In the genomic region with DNA sequence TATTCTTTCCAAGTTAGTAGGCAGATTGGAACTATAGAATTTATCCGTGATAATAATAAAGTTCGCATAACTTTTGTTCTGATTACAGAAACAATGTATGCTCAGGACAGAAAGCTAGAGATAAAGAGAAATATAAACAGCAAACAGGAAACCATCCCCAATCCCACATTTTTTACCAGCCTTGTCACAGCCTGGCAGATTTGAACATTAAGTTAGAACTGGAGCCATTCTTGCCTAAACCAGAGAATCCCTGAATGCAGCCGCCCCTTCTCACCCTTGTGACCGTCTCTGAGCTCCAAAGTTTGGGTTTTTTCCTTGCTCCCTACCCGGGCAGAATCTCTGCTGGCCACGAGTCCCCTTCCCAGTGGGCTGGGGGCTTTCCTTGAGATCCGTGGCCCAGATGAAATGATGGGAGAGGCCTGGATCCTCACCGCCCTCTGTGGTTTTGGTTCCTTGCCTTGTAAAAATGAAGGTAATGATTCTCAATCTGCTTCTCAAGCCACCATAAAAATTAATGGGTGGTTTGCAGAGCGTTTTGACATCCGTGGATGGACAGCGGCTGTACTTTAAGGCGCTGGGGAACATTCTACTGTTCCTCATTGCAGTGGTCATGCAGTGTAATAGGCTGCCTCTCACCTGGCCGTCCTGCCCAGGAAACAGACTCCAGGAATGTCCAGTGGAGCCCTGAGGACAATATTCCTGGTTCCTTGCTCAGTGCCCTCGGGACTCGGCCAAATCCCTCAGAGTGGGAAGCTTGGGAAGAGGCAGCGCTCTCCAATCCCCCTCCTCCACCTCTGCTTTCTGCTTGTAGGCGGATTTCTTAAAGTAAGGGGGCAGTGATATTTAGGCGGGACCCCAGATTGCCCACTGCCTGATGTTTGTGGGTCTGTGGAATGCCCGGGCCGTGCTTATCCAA, we compare ENCODE assay signal across 8 cellular contexts. TPM values are rescaled to one million over a fixed set of nuclear protein-coding genes. Genes with fewer than 3 reads are reported as not detected.
DNase-seq lines count a peak whose midpoint lies in the region; ATAC-seq and TF ChIP-seq lines count a peak whose summit lies in the region.

No MANE protein-coding gene starts in this region.

- no peaks in the 10 kb centered on the region for H3K27me3 ChIP-seq in HCT116 (ENCODE audit: insufficient read depth, low read length)
- no peaks in the 10 kb centered on the region for H3K27me3 ChIP-seq in WERI-Rb-1 (ENCODE audit: insufficient read depth, low read depth, severe bottlenecking)
- peaks cover 40% of the 10 kb centered on the region for H3K27me3 ChIP-seq in iPS-18a (ENCODE audit: control insufficient read depth, insufficient read depth, low read length)
- no peaks in the 10 kb centered on the region for H3K27me3 ChIP-seq in skeletal muscle satellite cell (ENCODE audit: control insufficient read depth, insufficient read depth, low read length)

- H3K4me1 ChIP-seq in HCT116 (ENCODE audit: control insufficient read depth in 1 of 2, insufficient read depth in 2 of 2, low read length in 2 of 2) (peaks cover 30 to 45% of the 10 kb centered on the region in 2 experiments), iPS-18a (ENCODE audit: control insufficient read depth, low read depth, low read length) (peaks cover 38% of the 10 kb centered on the region), skeletal muscle satellite cell (ENCODE audit: control insufficient read depth, insufficient read depth, low read length) (peaks cover 75% of the 10 kb centered on the region)

- H3K4me2 ChIP-seq in HCT116 (ENCODE audit: low read length): peak overlapping the region; percentile 83
- peak overlapping the region; percentile 80 for H3K4me2 ChIP-seq in skeletal muscle satellite cell (ENCODE audit: low read length)

- no peaks in the 10 kb centered on the region for H3K9me3 ChIP-seq in HCT116 (ENCODE audit: control insufficient read depth in 1 of 2, insufficient read depth in 1 of 2, low read depth in 1 of 2, low read length in 2 of 2)
- H3K9me3 ChIP-seq in WERI-Rb-1 (ENCODE audit: severe bottlenecking): peaks cover 5% of the 10 kb centered on the region
- no peaks in the 10 kb centered on the region for H3K9me3 ChIP-seq in iPS-18a (ENCODE audit: control insufficient read depth, low read depth, low read length)
- no peaks in the 10 kb centered on the region for H3K9me3 ChIP-seq in skeletal muscle satellite cell (replicated peaks; ENCODE audit: low read length)

- peak overlapping the region; percentile 66 to 78 for H3K4me3 ChIP-seq in HCT116 (replicated peaks in 1 of 2; ENCODE audit: low read depth in 1 of 2, low read length in 2 of 2)
- H3K4me3 ChIP-seq in WERI-Rb-1 (ENCODE audit: low read depth, low read length): peak overlapping the region; percentile 90
- peak overlapping the region; percentile 79 for H3K4me3 ChIP-seq in iPS-18a (ENCODE audit: low read length)
- H3K4me3 ChIP-seq in skeletal muscle satellite cell (ENCODE audit: low read length): peak overlapping the region; percentile 71

- H3K79me2 ChIP-seq in HCT116 (ENCODE audit: insufficient read depth, low read length): peaks cover 61% of the 10 kb centered on the region

- H3K27ac ChIP-seq in HCT116 (ENCODE audit: low read depth, low read length) (peak overlapping the region; percentile 73; the same call in 1 of the 2 replicates), WERI-Rb-1 (peak overlapping the region; percentile 95), iPS-18a (ENCODE audit: low read length) (no peak overlapping the region)

- H3K9ac ChIP-seq in HCT116 (ENCODE audit: low read length): peak overlapping the region; percentile 81
- peak overlapping the region; percentile 59 for H3K9ac ChIP-seq in iPS-18a (ENCODE audit: low read length)
- H3K9ac ChIP-seq in skeletal muscle satellite cell (ENCODE audit: low read depth, low read length): peak overlapping the region; percentile 99

- ATAC-seq in HCT116: no peak
- no peak for ATAC-seq in omental fat pad (ENCODE audit: low FRiP score)

- POLR2A ChIA-PET in HCT116 (lab: Charles Lee): no interaction called here

- CTCF ChIA-PET in HCT116 (lab: Charles Lee): no interaction called here

- no peak for TF ChIP-seq RAD21 in HCT116 (IDR thresholded peaks at IDR 0.05; ENCODE audit: low read depth)

- no peaks in the 10 kb centered on the region for H3K9me2 ChIP-seq in HCT116 (ENCODE audit: insufficient read depth)

- TF ChIP-seq CTCF in HCT116 (IDR thresholded peaks at IDR 0.05 in 2 of 3, conservative IDR thresholded peaks at IDR 0.05 in 1 of 3; ENCODE audit: borderline replicate concordance in 1 of 3, insufficient read depth in 1 of 3, low read depth in 2 of 3, low read length in 2 of 3) (no peak), WERI-Rb-1 (IDR thresholded peaks at IDR 0.05; ENCODE audit: low read depth, low read length) (no peak), omental fat pad (IDR thresholded peaks at IDR 0.05) (no peak)

- TF ChIP-seq POLR2A in HCT116 (IDR thresholded peaks at IDR 0.05; ENCODE audit: borderline replicate concordance, extremely low read depth, insufficient read depth, insufficient read length): no peak

- RAD21 ChIA-PET in HCT116 (lab: Charles Lee; ENCODE audit: low non-redundant PET in 1 of 2, low total read pairs in 2 of 2, uncharacterized antibody in 2 of 2, unreplicated experiment in 2 of 2): no interaction called here

- H2AFZ ChIP-seq in HCT116 (ENCODE audit: low read depth, low read length, poor library complexity, severe bottlenecking): no peak overlapping the region

- intact Hi-C loops in HCT116 (cut with micrococcal nuclease): no loop called here

- DNase-seq in HCT116 (ENCODE audit: low read depth, low spot score) (no peak), WERI-Rb-1 (no peak), omental fat pad (ENCODE audit: low spot score) (no peak), NCI-H2171 treated with DMSO at 0.1 percent for 48 hours (lab: John Stamatoyannopoulos, UW) (no peak)
- no peak for DNase-seq in stimulated activated CD4-positive, alpha-beta T cell treated with anti-CD3 and anti-CD28 coated beads, Interleukin-2, amount 100 ng/mL, for 24 hours
- no peak for DNase-seq in activated CD8-positive, alpha-beta memory T cell treated with anti-CD3 and anti-CD28 coated beads for 24 hours

- H3K36me3 ChIP-seq in HCT116 (ENCODE audit: control insufficient read depth in 1 of 2, insufficient read depth in 2 of 2, low read length in 2 of 2) (no peaks in the 10 kb centered on the region), WERI-Rb-1 (peaks cover 40% of the 10 kb centered on the region), iPS-18a (ENCODE audit: control insufficient read depth, low read depth, low read length) (no peaks in the 10 kb centered on the region), skeletal muscle satellite cell (ENCODE audit: insufficient read depth, low read length) (peaks cover 26% of the 10 kb centered on the region)

- no peaks in the 10 kb centered on the region for H4K20me1 ChIP-seq in HCT116 (ENCODE audit: insufficient read depth)

- TSS peak; percentile 37 for BruUV-seq in HCT116 (replicated peaks; lab: Mats Ljungman, UMichigan)

TF ChIP-seq in HCT116, 20 proteins besides CTCF, POLR2A, EP300 and RAD21:
- TF ChIP-seq EGR1 (IDR thresholded peaks at IDR 0.05; ENCODE audit: low read depth) (no peak), EZH2 (IDR thresholded peaks at IDR 0.05) (no peak), JUND (IDR thresholded peaks at IDR 0.05) (no peak), SRF (IDR thresholded peaks at IDR 0.05; ENCODE audit: low read depth) (no peak), TCF7L2 (IDR thresholded peaks at IDR 0.05; ENCODE audit: borderline replicate concordance, extremely low read depth, insufficient read depth, insufficient read length) (no peak), ATF3 (IDR thresholded peaks at IDR 0.05) (no peak), YY1 (IDR thresholded peaks at IDR 0.05; ENCODE audit: extremely low read depth, insufficient replicate concordance, low read depth, low read length) (no peak), ELF1 (IDR thresholded peaks at IDR 0.05; ENCODE audit: borderline replicate concordance, low read depth) (no peak), SIN3A (IDR thresholded peaks at IDR 0.05; ENCODE audit: low read depth) (no peak), ZFX (IDR thresholded peaks at IDR 0.05) (no peak), REST (IDR thresholded peaks at IDR 0.05; ENCODE audit: low read depth) (no peak)
- TF ChIP-seq, protein P1, sequence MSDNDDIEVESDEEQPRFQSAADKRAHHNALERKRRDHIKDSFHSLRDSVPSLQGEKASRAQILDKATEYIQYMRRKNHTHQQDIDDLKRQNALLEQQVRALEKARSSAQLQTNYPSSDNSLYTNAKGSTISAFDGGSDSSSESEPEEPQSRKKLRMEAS (IDR thresholded peaks at IDR 0.05): no peak
TF ChIP-seq in HCT116: peak in this region for 0.

RNA-seq across cellular contexts. Expression of gene SH3BP4, which starts 1.6 kb away (rescaled TPM):
- total RNA-seq in HCT116 (2021; ENCODE audit: unreplicated experiment): 32.9 TPM
- 25.8 and 28.0 TPM in 2 replicates for polyA plus RNA-seq in HCT116 (2012)
- total RNA-seq in skeletal muscle satellite cell (2012; rRNA removed): 28.9 and 35.2 TPM in 2 replicates
- 10 to 100 TPM; 32.5 to 66.9 (median 44.2) TPM for total RNA-seq in omental fat pad
